ENCODE assay signal across 8 cellular contexts in the genomic region with DNA sequence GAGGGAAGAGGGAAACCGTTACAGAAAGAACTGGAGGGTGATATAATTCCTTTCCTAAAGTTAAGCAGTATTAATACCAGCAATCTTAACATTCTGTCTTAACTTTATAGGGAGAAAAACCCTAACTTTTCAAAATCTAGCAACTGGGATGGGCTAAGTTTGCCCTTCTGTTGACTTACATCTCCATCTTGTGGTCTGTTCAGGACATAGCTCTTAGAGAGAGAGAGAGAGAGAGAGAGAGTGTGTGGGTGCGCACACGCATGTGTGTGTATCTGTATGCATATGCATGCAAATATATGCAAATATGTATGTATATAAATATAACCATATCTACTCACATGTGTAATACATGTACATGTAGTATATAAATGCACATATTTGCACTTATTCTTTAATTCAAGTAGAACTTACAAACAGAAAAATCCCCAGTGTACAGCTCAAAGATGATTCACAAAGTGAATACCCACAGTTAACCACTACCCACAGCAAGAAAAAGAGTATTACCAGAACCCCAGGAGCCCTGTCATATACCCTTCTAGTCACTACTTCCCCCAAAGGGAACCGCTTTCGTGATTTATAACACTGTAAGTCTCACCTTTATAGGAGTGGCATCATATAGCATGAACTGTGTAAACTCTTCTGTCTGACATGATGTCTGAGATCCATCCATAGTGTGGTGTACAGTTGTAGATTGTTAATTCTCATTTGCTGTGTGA. TPM values are rescaled to one million over a fixed set of nuclear protein-coding genes. Genes with fewer than 3 reads are reported as not detected.
A peak's percentile ranks its signal among the peaks of the same experiment; 100 is the strongest.
DNase-seq lines count a peak whose midpoint lies in the region; ATAC-seq and TF ChIP-seq lines count a peak whose summit lies in the region.

No MANE protein-coding gene starts in this region.

- no peaks in the 10 kb centered on the region for H3K36me3 ChIP-seq in HEK293 (ENCODE audit: control insufficient read depth in 2 of 2, insufficient read depth in 1 of 2, low read length in 2 of 2)
- no peaks in the 10 kb centered on the region for H3K36me3 ChIP-seq in adipocyte (ENCODE audit: control insufficient read depth, insufficient read depth, low read length, severe bottlenecking)
- no peaks in the 10 kb centered on the region for H3K36me3 ChIP-seq in right lobe of liver

- CTCF ChIA-PET in CD4-positive, alpha-beta T cell (lab: Charles Lee): no interaction called here
- CTCF ChIA-PET in HEK293 (lab: Yijun Ruan, JAX): interaction anchor here (0.5 to 1.2 kb wide), 8 partner anchors 8 to 1272 kb away, joined by 3 to 6 read pairs (median 4); no protein-coding TSS in a partner anchor

- peak; percentile 28 for TF ChIP-seq CTCF in CD4-positive, alpha-beta T cell (IDR thresholded peaks at IDR 0.05)
- peak; percentile 52; the same call in 1 of the 2 replicates for TF ChIP-seq CTCF in HEK293 (tag by site-specific recombination; IDR thresholded peaks at IDR 0.05)
- peak; percentile 19 to 38 (median 26) for TF ChIP-seq CTCF in right lobe of liver (IDR thresholded peaks at IDR 0.05)

- H3K27me3 ChIP-seq in CD4-positive, alpha-beta T cell (ENCODE audit: control insufficient read depth, insufficient read depth, low read length): no peaks in the 10 kb centered on the region
- H3K27me3 ChIP-seq in adipocyte (replicated peaks; ENCODE audit: control insufficient read depth, insufficient read depth, low read length): no peaks in the 10 kb centered on the region
- H3K27me3 ChIP-seq in right lobe of liver: no peaks in the 10 kb centered on the region

- H3K9me3 ChIP-seq in CD4-positive, alpha-beta T cell (ENCODE audit: control insufficient read depth, low read length): no peaks in the 10 kb centered on the region
- H3K9me3 ChIP-seq in HEK293 (ENCODE audit: control insufficient read depth, insufficient read depth, low read depth, low read length) (no peaks in the 10 kb centered on the region), adipocyte (ENCODE audit: control insufficient read depth, low read length) (no peaks in the 10 kb centered on the region), right lobe of liver (no peaks in the 10 kb centered on the region)

- H3K9me3 Mint-ChIP-seq in CD4-positive, alpha-beta T cell: no peaks in the 10 kb centered on the region

- H3K27me3 Mint-ChIP-seq in CD4-positive, alpha-beta T cell: no peaks in the 10 kb centered on the region

- no peak overlapping the region for H3K27ac Mint-ChIP-seq in CD4-positive, alpha-beta T cell

- H3K4me3 ChIP-seq in HEK293 (ENCODE audit: low read depth, low read length): no peak overlapping the region
- H3K4me3 ChIP-seq in adipocyte (ENCODE audit: low read length): no peak overlapping the region
- no peak overlapping the region for H3K4me3 ChIP-seq in right lobe of liver

- POLR2A ChIA-PET in CD4-positive, alpha-beta T cell (lab: Charles Lee): no interaction called here
- POLR2A ChIA-PET in HEK293 (lab: Yijun Ruan, JAX): no interaction called here

- peaks cover 10% of the 10 kb centered on the region for H3K4me1 ChIP-seq in HEK293 (ENCODE audit: control insufficient read depth, insufficient read depth, low read length)
- no peaks in the 10 kb centered on the region for H3K4me1 ChIP-seq in adipocyte (ENCODE audit: control insufficient read depth, insufficient read depth, low read length)
- H3K4me1 ChIP-seq in right lobe of liver: no peaks in the 10 kb centered on the region

- peaks cover 6% of the 10 kb centered on the region for H3K36me3 Mint-ChIP-seq in CD4-positive, alpha-beta T cell (ENCODE audit: low read depth)

- no peak for DNase-seq in CD4-positive, alpha-beta T cell
- DNase-seq in adipocyte (ENCODE audit: low read depth) (peak; percentile 44), right lobe of liver (no peak), NCI-H2196 (lab: John Stamatoyannopoulos, UW; ENCODE audit: unreplicated experiment) (no peak)
- no peak for DNase-seq in activated CD4-positive, alpha-beta T cell treated with anti-CD3 and anti-CD28 coated beads, Interleukin-2, amount 50 U/mL, for 48 hours
- DNase-seq in activated CD8-positive, alpha-beta memory T cell treated with anti-CD3 and anti-CD28 coated beads, Interleukin-2, amount 50 U/mL, for 4 hours: no peak

- intact Hi-C loops in CD4-positive, alpha-beta T cell (cut with DNase I, micrococcal nuclease): loop anchor here (5.0 to 10.0 kb wide), 2 partner anchors 414 to 527 kb away; no protein-coding TSS in a partner anchor
- intact Hi-C loops in right lobe of liver (cut with DNase I): loop anchor here in 1 of 2 donors (10.0 kb wide), 1 partner anchor 534 kb away; no protein-coding TSS in a partner anchor

- H3K9ac ChIP-seq in adipocyte (ENCODE audit: low read length): no peak overlapping the region

- no peak for TF ChIP-seq POLR2A in right lobe of liver (IDR thresholded peaks at IDR 0.05)

- 77% methylated on average over 2 of the region's 5 CpGs for WGBS in right lobe of liver (ENCODE audit: insufficient coverage, low coverage, low lambda C conversion rate, missing lambda C conversion rate)

- H3K4me1 Mint-ChIP-seq in CD4-positive, alpha-beta T cell (ENCODE audit: low read depth): no peaks in the 10 kb centered on the region

- ATAC-seq in CD4-positive, alpha-beta T cell (ENCODE audit: poor library complexity): no peak
- ATAC-seq in right lobe of liver (peak in 1 of 4 donors; percentile 38), HG03196 (IDR thresholded peaks at IDR 0.05; ENCODE audit: unreplicated experiment) (no peak)

- H3K27ac ChIP-seq in CD4-positive, alpha-beta T cell (ENCODE audit: low read depth, low read length): no peak overlapping the region
- no peak overlapping the region for H3K27ac ChIP-seq in HEK293 (ENCODE audit: extremely low read depth, low read depth, low read length)
- no peak overlapping the region for H3K27ac ChIP-seq in right lobe of liver

- no peak overlapping the region for H3K4me3 Mint-ChIP-seq in CD4-positive, alpha-beta T cell

TF ChIP-seq in HEK293, 187 proteins besides CTCF, POLR2A, EP300 and RAD21:
- TF ChIP-seq ZNF654 (tag by site-specific recombination; IDR thresholded peaks at IDR 0.05; ENCODE audit: low read depth) (peak; percentile 84), ZFP3 (tag by site-specific recombination; IDR thresholded peaks at IDR 0.05; ENCODE audit: low read depth) (no peak), ZNF670 (tag by site-specific recombination; IDR thresholded peaks at IDR 0.05; ENCODE audit: low read depth) (no peak), ZNF596 (tag by site-specific recombination; IDR thresholded peaks at IDR 0.05) (peak; percentile 79), ZFHX2 (tag by site-specific recombination; conservative IDR thresholded peaks at IDR 0.05) (no peak)
- TF ChIP-seq, protein P1, sequence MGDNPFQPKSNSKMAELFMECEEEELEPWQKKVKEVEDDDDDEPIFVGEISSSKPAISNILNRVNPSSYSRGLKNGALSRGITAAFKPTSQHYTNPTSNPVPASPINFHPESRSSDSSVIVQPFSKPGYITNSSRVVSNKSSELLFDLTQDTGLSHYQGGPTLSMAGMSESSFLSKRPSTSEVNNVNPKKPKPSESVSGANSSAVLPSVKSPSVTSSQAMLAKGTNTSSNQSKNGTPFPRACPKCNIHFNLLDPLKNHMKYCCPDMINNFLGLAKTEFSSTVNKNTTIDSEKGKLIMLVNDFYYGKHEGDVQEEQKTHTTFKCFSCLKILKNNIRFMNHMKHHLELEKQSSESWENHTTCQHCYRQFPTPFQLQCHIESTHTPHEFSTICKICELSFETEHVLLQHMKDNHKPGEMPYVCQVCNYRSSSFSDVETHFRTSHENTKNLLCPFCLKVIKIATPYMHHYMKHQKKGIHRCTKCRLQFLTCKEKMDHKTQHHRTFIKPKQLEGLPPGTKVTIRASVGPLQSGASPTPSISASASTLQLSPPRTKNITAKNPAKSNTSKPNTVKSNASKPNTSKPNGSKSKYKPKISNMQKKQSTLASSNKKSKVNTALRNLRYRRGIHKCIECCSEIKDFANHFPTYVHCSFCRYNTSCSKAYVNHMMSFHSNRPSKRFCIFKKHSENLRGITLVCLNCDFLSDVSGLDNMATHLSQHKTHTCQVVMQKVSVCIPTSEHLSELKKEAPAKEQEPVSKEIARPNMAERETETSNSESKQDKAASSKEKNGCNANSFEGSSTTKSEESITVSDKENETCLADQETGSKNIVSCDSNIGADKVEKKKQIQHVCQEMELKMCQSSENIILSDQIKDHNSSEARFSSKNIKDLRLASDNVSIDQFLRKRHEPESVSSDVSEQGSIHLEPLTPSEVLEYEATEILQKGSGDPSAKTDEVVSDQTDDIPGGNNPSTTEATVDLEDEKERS (tag by site-specific recombination; IDR thresholded peaks at IDR 0.05): no peak

RNA-seq across cellular contexts. Expression of gene STX8, which starts 46.4 kb away (rescaled TPM):
- total RNA-seq in CD4-positive, alpha-beta T cell: 10 to 100 TPM; 52.2 to 63.2 TPM
- 10 to 100 TPM; 20.6 to 35.3 (median 27.7) TPM for total RNA-seq in right lobe of liver

RNA-seq across cellular contexts. Expression of gene CFAP52, which starts 47.3 kb away (rescaled TPM):
- not detected for total RNA-seq in CD4-positive, alpha-beta T cell
- not detected for total RNA-seq in right lobe of liver
